Comparison of ENCODE assay signal across 14 cellular contexts in genomic region chr6:44667226-44667625, GRCh38.
DNase-seq lines count a peak whose midpoint lies in the region; ATAC-seq, FAIRE-seq and TF ChIP-seq lines count a peak whose summit lies in the region.
"Had no signal": no experiment of that assay in that cellular context is flagged by ENCODE, and none has a peak within 500 bp of the region (broad histone marks: within the 10 kb centered on the region; RNA-seq: fewer than 3 reads in every experiment).

No MANE protein-coding gene starts in this region.

- H3K4me1 ChIP-seq in A549 (peaks cover 9% of the 10 kb centered on the region; the same call in 1 of the 3 replicates), body of pancreas (no peaks in the 10 kb centered on the region)

- TF ChIP-seq RAD21 in A549 (conservative IDR thresholded peaks at IDR 0.05 in 1 of 2, IDR thresholded peaks at IDR 0.05 in 1 of 2): no peak

- in situ Hi-C loops in ACHN (cut with HindIII; ENCODE audit: low pct_ligation_motif_present, low pct_unique_long_range_greater_than_20kb, low sequenced_read_pairs): no loop called here

- POLR2A ChIA-PET in A549 (lab: Yijun Ruan, JAX): no interaction called here

- no peak for TF ChIP-seq POLR2A in A549 (IDR thresholded peaks at IDR 0.05; ENCODE audit: low read length)
- no peak for TF ChIP-seq POLR2A in body of pancreas (IDR thresholded peaks at IDR 0.05)

- no peak for FAIRE-seq in A549 (lab: Jason Lieb, UNC)
- FAIRE-seq: A204.1 had no signal

- TF ChIP-seq CTCF in A549 (IDR thresholded peaks at IDR 0.05) (no peak), body of pancreas (IDR thresholded peaks at IDR 0.05) (no peak)

- 39% methylated on average over 3 of the region's 3 CpGs for WGBS in A549 (ENCODE audit: missing lambda C conversion rate)
- WGBS in body of pancreas, 2 donors: 63 to 69% methylated on average over 3 of the region's 3 CpGs

- CTCF ChIA-PET in A549 (lab: Yijun Ruan, JAX): interaction anchor here (1.0 to 6.2 kb wide), 6 partner anchors 9 to 1055 kb away, joined by 3 to 49 read pairs (median 4); no protein-coding TSS in a partner anchor

- H3K27ac ChIP-seq in A549 (0 out of 6 replicates have a peak overlapping the region, but pooled peaks of 1 of the 2 experiments have one; percentile 35), body of pancreas (no peak overlapping the region)

- DNase-seq in A549 (ENCODE audit: low read depth in 1 of 2, low spot score in 1 of 2): no peak
- peak; percentile 92 for DNase-seq in HS-27A (ENCODE audit: low read depth)
- no peak for DNase-seq in body of pancreas
- peak; percentile 73 for DNase-seq in kidney tubule cell (ENCODE audit: low spot score)
- no peak for DNase-seq in ACHN
- DNase-seq in NCI-H146 treated with DMSO at 0.1 percent for 48 hours (lab: John Stamatoyannopoulos, UW; ENCODE audit: unreplicated experiment): no peak
- DNase-seq: activated CD8-positive, alpha-beta memory T cell treated with anti-CD3 and anti-CD28 coated beads, Interleukin-2, amount 50 U/mL, for 4 hours; left ventricle myocardium superior; NCI-H2029 treated with DMSO at 0.1 percent for 48 hours; SHP77 treated with DMSO at 0.1 percent for 48 hours; stimulated activated CD4-positive, alpha-beta T cell treated with anti-CD3 and anti-CD28 coated beads, Interleukin-15, amount 100 ng/mL, for 24 hours had no signal

- H3K4me3 ChIP-seq in A549: no peak overlapping the region
- no peak overlapping the region for H3K4me3 ChIP-seq in body of pancreas

- no peak overlapping the region for H3K4me2 ChIP-seq in A549

- intact Hi-C loops in body of pancreas (cut with DNase I): no loop called here

- H3K36me3 ChIP-seq in body of pancreas (replicated peaks in 1 of 2; ENCODE audit: insufficient read depth in 1 of 2, low read depth in 2 of 2): no peaks in the 10 kb centered on the region

- ATAC-seq in A549 (peak; percentile 38 to 48; a peak in 3 of 6 replicates), body of pancreas (peak; percentile 56), HG03354 (IDR thresholded peaks at IDR 0.05; ENCODE audit: poor library complexity, severe bottlenecking, unreplicated experiment) (no peak), GM19455 (IDR thresholded peaks at IDR 0.05; ENCODE audit: unreplicated experiment) (no peak)
- ATAC-seq: left ventricle myocardium superior had no signal

- H3K27me3 ChIP-seq in body of pancreas: no peaks in the 10 kb centered on the region

- TF ChIP-seq EP300 in A549 (IDR thresholded peaks at IDR 0.05): no peak

- no peaks in the 10 kb centered on the region for H3K9me3 ChIP-seq in A549
- no peaks in the 10 kb centered on the region for H3K9me3 ChIP-seq in body of pancreas

TF ChIP-seq in A549, 52 proteins besides CTCF, POLR2A, EP300 and RAD21:
- TF ChIP-seq NPAS2 (CRISPR knock-in tag; IDR thresholded peaks at IDR 0.05; ENCODE audit: borderline replicate concordance): no peak
- no peak for TF ChIP-seq FOSL2 (IDR thresholded peaks at IDR 0.05)
- peak; percentile 29; the same call in 1 of the 2 replicates for TF ChIP-seq FOSL2 (CRISPR knock-in tag; IDR thresholded peaks at IDR 0.05)
- TF ChIP-seq CHD2 (IDR thresholded peaks at IDR 0.05; ENCODE audit: low read length, partially characterized antibody): no peak

Comparison
In these comparisons a context has a peak if more than half of its experiments do, and no peak if none do; other contexts are left out.
1. ATAC-seq: peak in A549 (2 of 2) and body of pancreas (single experiment); none in HG03354 (single experiment) and GM19455 (single experiment).
2. DNase-seq: peak in HS-27A (single experiment) and kidney tubule cell (single experiment); none in A549 (0 of 2), body of pancreas (0 of 4), ACHN (single experiment) and NCI-H146 treated with DMSO at 0.1 percent for 48 hours (single experiment).